Comparison of ENCODE assay signal across 8 cellular contexts in the genomic region with DNA sequence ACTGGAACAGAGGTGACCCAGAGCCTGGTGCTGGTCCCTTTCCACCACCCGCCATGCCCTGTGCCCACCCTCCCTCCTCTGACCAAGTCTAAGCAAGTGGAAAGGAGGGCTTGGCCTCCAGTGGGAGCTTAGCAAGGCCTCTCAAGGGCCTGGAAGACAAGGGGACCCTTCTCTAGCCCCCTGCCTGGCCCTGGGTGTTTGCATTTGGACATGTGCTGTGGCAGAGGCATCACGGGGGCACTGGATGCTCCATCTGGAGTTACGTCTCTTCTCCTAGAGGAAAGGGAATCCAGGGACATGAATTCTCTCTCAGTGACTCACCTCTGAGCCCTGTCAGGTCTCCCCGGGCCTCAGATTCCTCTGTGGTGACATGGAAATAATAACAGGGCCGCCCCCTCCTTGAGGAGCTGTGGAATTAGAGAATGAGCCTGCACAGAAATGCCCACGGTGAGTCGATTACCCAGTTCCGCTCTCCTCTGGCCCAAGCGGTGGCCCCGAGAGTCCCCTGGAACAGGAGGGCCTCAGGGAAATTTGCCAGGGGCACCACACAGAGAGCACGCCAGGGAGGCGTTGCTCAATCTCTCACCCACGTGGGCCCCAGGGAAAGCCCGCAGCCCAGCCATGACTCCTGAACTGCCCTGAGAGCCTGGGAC.
A peak's percentile ranks its signal among the peaks of the same experiment; 100 is the strongest.
DNase-seq lines count a peak whose midpoint lies in the region; ATAC-seq and TF ChIP-seq lines count a peak whose summit lies in the region.

No MANE protein-coding gene starts in this region.

- H2AK5ac ChIP-seq in trophoblast cell (ENCODE audit: low read length): peak overlapping the region; percentile 62

- peak; percentile 97 for DNase-seq in EL
- peak; percentile 49 for DNase-seq in NOMO-1 treated with DMSO at 0.1 percent for 48 hours (lab: John Stamatoyannopoulos, UW; ENCODE audit: unreplicated experiment)
- peak; percentile 89 for DNase-seq in fibroblast of the aortic adventitia (ENCODE audit: low read depth)
- peak; percentile 83 to 88 for DNase-seq in trophoblast cell
- no peak for DNase-seq in GM20000 (ENCODE audit: low spot score)
- DNase-seq in NCI-H1105 treated with DMSO at 0.1 percent for 48 hours (lab: John Stamatoyannopoulos, UW): no peak
- no peak for DNase-seq in superior temporal gyrus (ENCODE audit: extremely low spot score)

- no peaks in the 10 kb centered on the region for H3K9me3 ChIP-seq in trophoblast cell (ENCODE audit: insufficient read depth, low read depth, low read length)

- H3K4me2 ChIP-seq in trophoblast cell (ENCODE audit: low read length): peak overlapping the region; percentile 49

- no peak overlapping the region for H3K23ac ChIP-seq in trophoblast cell (ENCODE audit: low read length)

- H2AFZ ChIP-seq in trophoblast cell (ENCODE audit: insufficient read depth, low read length, poor library complexity): peak overlapping the region; percentile 62

- WGBS in trophoblast cell (ENCODE audit: extremely low coverage, insufficient coverage, insufficient read length): no CpG with 5 or more reads among the region's 14 CpGs

- no peaks in the 10 kb centered on the region for H3K27me3 ChIP-seq in trophoblast cell (ENCODE audit: insufficient read depth, low read length)

- no peak overlapping the region for H4K8ac ChIP-seq in trophoblast cell (ENCODE audit: low read depth, low read length)

- H4K12ac ChIP-seq in trophoblast cell (ENCODE audit: low read depth, low read length): no peak overlapping the region

- H4K91ac ChIP-seq in trophoblast cell (ENCODE audit: low read depth, low read length): peak overlapping the region; percentile 79

- peak overlapping the region; percentile 72 for H2BK5ac ChIP-seq in trophoblast cell (ENCODE audit: low read depth, low read length, poor library complexity)

- H3K4ac ChIP-seq in trophoblast cell (ENCODE audit: low read depth, low read length): peak overlapping the region; percentile 37

- no peaks in the 10 kb centered on the region for H3K36me3 ChIP-seq in trophoblast cell (ENCODE audit: control insufficient read depth in 1 of 2, insufficient read depth in 2 of 2, low read length in 2 of 2)

- no peak overlapping the region for H3K4me3 ChIP-seq in fibroblast of the aortic adventitia (ENCODE audit: low read depth, low read length)
- H3K4me3 ChIP-seq in trophoblast cell (ENCODE audit: low read depth, low read length): no peak overlapping the region

- H2BK120ac ChIP-seq in trophoblast cell (ENCODE audit: insufficient read depth, low read length, poor library complexity): peak overlapping the region; percentile 69

- H3K18ac ChIP-seq in trophoblast cell (ENCODE audit: low read length): peak overlapping the region; percentile 70

- no peaks in the 10 kb centered on the region for H3K79me2 ChIP-seq in trophoblast cell (ENCODE audit: control insufficient read depth, insufficient read depth, low read length, poor library complexity)

- no peak overlapping the region for H3K9ac ChIP-seq in trophoblast cell (ENCODE audit: low read length)

- peak overlapping the region; percentile 81 for H2BK12ac ChIP-seq in trophoblast cell (ENCODE audit: low read length)

- peak overlapping the region; percentile 59 for H3K27ac ChIP-seq in trophoblast cell (ENCODE audit: low read depth, low read length)

- no peak for TF ChIP-seq CTCF in fibroblast of the aortic adventitia (IDR thresholded peaks at IDR 0.05; ENCODE audit: insufficient read depth, low read length)
- TF ChIP-seq CTCF in GM20000 (IDR thresholded peaks at IDR 0.05; ENCODE audit: extremely low read depth, missing control alignments): no peak

- peak overlapping the region; percentile 80 for H3K14ac ChIP-seq in trophoblast cell (ENCODE audit: low read length)

- no peak for ATAC-seq in GM19035 (IDR thresholded peaks at IDR 0.05; ENCODE audit: unreplicated experiment)

- H3K79me1 ChIP-seq in trophoblast cell (ENCODE audit: low read length): peaks cover 14% of the 10 kb centered on the region

- H3K4me1 ChIP-seq in trophoblast cell (ENCODE audit: control insufficient read depth in 1 of 2, insufficient read depth in 2 of 2, low read length in 2 of 2): peaks cover 19 to 23% of the 10 kb centered on the region in 2 experiments

Comparison
In these comparisons a context has a peak if more than half of its experiments do, and no peak if none do; other contexts are left out.
1. DNase-seq: peak in EL (single experiment), NOMO-1 treated with DMSO at 0.1 percent for 48 hours (single experiment), fibroblast of the aortic adventitia (single experiment) and trophoblast cell (2 of 2); none in GM20000 (single experiment), NCI-H1105 treated with DMSO at 0.1 percent for 48 hours (single experiment) and superior temporal gyrus (single experiment).